ENCODE assay signal across 1 cellular context in the genomic region with DNA sequence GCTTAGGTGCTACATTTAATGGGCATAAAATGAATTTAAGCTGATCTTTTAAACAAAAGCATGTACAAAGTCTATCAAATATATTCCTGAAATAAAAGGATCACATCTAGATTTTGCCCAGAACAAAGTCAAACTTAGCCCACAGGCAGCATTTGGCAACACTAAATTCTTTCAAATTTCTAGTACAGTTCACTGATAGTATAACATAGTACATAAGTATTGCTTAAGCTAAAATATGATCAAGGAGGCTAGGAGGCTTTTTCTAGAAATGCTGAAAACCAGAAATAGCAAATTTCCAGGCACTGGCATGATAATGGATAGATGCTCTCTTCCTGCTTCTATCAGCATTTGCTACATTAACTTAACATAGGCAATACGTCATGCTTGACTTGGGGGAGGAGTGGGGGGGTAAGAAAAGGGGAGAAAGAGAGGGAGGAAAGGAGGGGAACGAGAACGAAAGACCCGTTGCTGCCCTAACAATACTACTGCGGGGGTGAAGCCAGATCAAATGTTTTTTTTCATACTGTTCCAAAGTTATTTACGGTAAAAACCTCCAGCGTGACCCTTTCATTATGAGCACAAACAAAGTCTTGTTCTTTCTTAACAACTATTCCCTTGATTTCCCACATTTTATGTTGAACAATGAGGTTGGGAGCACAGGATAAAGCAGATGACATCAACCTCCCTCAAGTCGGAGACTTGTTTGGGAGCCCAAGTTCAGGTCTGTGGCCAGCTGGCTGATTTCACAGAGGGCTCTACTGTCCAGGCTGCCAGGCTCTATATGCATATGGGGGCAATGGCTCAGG.
TF ChIP-seq lines count a peak whose summit lies in the region.

No MANE protein-coding gene starts in this region.

TF ChIP-seq in WTC11, 78 proteins besides CTCF, POLR2A, EP300 and RAD21 (continued from another document):
- TF ChIP-seq, protein P1, sequence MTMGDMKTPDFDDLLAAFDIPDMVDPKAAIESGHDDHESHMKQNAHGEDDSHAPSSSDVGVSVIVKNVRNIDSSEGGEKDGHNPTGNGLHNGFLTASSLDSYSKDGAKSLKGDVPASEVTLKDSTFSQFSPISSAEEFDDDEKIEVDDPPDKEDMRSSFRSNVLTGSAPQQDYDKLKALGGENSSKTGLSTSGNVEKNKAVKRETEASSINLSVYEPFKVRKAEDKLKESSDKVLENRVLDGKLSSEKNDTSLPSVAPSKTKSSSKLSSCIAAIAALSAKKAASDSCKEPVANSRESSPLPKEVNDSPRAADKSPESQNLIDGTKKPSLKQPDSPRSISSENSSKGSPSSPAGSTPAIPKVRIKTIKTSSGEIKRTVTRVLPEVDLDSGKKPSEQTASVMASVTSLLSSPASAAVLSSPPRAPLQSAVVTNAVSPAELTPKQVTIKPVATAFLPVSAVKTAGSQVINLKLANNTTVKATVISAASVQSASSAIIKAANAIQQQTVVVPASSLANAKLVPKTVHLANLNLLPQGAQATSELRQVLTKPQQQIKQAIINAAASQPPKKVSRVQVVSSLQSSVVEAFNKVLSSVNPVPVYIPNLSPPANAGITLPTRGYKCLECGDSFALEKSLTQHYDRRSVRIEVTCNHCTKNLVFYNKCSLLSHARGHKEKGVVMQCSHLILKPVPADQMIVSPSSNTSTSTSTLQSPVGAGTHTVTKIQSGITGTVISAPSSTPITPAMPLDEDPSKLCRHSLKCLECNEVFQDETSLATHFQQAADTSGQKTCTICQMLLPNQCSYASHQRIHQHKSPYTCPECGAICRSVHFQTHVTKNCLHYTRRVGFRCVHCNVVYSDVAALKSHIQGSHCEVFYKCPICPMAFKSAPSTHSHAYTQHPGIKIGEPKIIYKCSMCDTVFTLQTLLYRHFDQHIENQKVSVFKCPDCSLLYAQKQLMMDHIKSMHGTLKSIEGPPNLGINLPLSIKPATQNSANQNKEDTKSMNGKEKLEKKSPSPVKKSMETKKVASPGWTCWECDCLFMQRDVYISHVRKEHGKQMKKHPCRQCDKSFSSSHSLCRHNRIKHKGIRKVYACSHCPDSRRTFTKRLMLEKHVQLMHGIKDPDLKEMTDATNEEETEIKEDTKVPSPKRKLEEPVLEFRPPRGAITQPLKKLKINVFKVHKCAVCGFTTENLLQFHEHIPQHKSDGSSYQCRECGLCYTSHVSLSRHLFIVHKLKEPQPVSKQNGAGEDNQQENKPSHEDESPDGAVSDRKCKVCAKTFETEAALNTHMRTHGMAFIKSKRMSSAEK (CRISPR knock-in tag; IDR thresholded peaks at IDR 0.05; ENCODE audit: borderline replicate concordance): no peak
- TF ChIP-seq SMAD4 (CRISPR knock-in tag; IDR thresholded peaks at IDR 0.05) (no peak), NFYB (CRISPR knock-in tag; conservative IDR thresholded peaks at IDR 0.05; ENCODE audit: low read depth) (no peak), ELF4 (CRISPR knock-in tag; IDR thresholded peaks at IDR 0.05; ENCODE audit: low read depth) (no peak), NR1H2 (CRISPR knock-in tag; IDR thresholded peaks at IDR 0.05) (no peak), ETV6 (CRISPR knock-in tag; IDR thresholded peaks at IDR 0.05) (no peak), MYBL2 (CRISPR knock-in tag; IDR thresholded peaks at IDR 0.05) (no peak), ZNF671 (CRISPR knock-in tag; IDR thresholded peaks at IDR 0.05) (no peak), FOXP1 (CRISPR knock-in tag; IDR thresholded peaks at IDR 0.05; ENCODE audit: borderline replicate concordance) (no peak), NR3C1 (CRISPR knock-in tag; conservative IDR thresholded peaks at IDR 0.05; ENCODE audit: low read depth) (no peak)
- TF ChIP-seq, protein P2, sequence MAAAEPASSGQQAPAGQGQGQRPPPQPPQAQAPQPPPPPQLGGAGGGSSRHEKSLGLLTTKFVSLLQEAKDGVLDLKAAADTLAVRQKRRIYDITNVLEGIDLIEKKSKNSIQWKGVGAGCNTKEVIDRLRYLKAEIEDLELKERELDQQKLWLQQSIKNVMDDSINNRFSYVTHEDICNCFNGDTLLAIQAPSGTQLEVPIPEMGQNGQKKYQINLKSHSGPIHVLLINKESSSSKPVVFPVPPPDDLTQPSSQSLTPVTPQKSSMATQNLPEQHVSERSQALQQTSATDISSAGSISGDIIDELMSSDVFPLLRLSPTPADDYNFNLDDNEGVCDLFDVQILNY (CRISPR knock-in tag; IDR thresholded peaks at IDR 0.05): no peak
- TF ChIP-seq, protein P3, sequence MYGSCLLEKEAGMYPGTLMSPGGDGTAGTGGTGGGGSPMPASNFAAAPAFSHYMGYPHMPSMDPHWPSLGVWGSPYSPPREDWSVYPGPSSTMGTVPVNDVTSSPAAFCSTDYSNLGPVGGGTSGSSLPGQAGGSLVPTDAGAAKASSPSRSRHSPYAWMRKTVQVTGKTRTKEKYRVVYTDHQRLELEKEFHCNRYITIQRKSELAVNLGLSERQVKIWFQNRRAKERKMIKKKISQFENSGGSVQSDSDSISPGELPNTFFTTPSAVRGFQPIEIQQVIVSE (CRISPR knock-in tag; IDR thresholded peaks at IDR 0.05; ENCODE audit: borderline replicate concordance): no peak
- TF ChIP-seq, protein P4, sequence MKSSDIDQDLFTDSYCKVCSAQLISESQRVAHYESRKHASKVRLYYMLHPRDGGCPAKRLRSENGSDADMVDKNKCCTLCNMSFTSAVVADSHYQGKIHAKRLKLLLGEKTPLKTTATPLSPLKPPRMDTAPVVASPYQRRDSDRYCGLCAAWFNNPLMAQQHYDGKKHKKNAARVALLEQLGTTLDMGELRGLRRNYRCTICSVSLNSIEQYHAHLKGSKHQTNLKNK (CRISPR knock-in tag; IDR thresholded peaks at IDR 0.05): no peak
- TF ChIP-seq, protein P5, sequence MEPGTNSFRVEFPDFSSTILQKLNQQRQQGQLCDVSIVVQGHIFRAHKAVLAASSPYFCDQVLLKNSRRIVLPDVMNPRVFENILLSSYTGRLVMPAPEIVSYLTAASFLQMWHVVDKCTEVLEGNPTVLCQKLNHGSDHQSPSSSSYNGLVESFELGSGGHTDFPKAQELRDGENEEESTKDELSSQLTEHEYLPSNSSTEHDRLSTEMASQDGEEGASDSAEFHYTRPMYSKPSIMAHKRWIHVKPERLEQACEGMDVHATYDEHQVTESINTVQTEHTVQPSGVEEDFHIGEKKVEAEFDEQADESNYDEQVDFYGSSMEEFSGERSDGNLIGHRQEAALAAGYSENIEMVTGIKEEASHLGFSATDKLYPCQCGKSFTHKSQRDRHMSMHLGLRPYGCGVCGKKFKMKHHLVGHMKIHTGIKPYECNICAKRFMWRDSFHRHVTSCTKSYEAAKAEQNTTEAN (CRISPR knock-in tag; IDR thresholded peaks at IDR 0.05): no peak
- TF ChIP-seq, protein P6, sequence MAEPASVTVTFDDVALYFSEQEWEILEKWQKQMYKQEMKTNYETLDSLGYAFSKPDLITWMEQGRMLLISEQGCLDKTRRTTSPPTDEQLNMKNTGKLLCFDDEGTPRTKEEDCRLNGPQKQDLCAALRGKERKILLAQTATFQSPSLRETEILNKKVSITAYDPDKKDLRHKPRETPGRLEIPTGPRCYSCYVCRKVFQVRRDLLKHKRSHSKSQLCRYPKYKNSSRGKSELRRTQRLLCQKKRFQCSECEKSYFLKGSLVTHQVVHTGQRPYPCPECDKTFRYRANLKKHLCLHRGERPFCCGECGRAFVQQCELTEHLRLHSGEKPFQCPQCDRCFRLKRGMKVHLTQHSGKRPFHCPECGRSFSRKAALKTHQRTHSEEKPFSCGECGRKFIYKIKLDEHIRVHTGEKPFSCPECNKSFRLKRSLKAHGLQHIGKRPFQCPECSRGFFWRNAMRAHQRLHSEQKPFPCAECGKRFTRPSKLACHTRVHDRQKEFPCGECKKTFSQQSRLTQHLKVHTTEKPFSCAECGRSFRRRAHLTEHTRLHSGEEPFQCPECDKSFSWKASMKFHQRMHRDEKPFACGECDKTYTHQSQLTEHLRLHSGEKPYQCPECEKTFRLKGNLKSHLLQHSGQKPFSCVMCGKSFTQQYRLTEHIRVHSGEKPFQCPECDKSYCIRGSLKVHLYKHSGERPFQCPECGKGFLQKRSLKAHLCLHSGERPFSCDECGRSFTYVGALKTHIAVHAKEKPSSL (CRISPR knock-in tag; conservative IDR thresholded peaks at IDR 0.05): no peak
- TF ChIP-seq, protein P7, sequence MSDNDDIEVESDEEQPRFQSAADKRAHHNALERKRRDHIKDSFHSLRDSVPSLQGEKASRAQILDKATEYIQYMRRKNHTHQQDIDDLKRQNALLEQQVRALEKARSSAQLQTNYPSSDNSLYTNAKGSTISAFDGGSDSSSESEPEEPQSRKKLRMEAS (CRISPR knock-in tag; IDR thresholded peaks at IDR 0.05): no peak
TF ChIP-seq in WTC11: peak in this region for 0.
